14 cellular contexts compared by ENCODE assay signal in genomic region chr12:120972870-120973543, GRCh38. TPM values are rescaled to one million over a fixed set of nuclear protein-coding genes. Genes with fewer than 3 reads are reported as not detected.
DNase-seq lines count a peak whose midpoint lies in the region; ATAC-seq and TF ChIP-seq lines count a peak whose summit lies in the region.
"Had no signal": no experiment of that assay in that cellular context is flagged by ENCODE, and none has a peak within 500 bp of the region (broad histone marks: within the 10 kb centered on the region; RNA-seq: fewer than 3 reads in every experiment).

No MANE protein-coding gene starts in this region.

- H3K36me3 ChIP-seq in Caco-2 (ENCODE audit: control insufficient read depth, insufficient read depth, low read length) (peaks cover 18% of the 10 kb centered on the region), lung (ENCODE audit: control insufficient read depth in 2 of 2, insufficient read depth in 2 of 2, low read length in 2 of 2) (no peaks in the 10 kb centered on the region), ascending aorta (no peaks in the 10 kb centered on the region)

- H3K4me3 Mint-ChIP-seq in Caco-2 (ENCODE audit: unreplicated experiment): peak overlapping the region; percentile 15
- H3K4me3 Mint-ChIP-seq in brain: peak overlapping the region in 1 of 5 experiments; percentile 10
- H3K4me3 Mint-ChIP-seq: activated CD4-positive, alpha-beta T cell treated with anti-CD3 and anti-CD28 coated beads, Interleukin-2, amount 10 ng/mL, durations not matched to agents 24 days and 14 days had no signal

- H3K4me3 ChIP-seq in Caco-2 (ENCODE audit: low read depth, low read length) (no peak overlapping the region), lung (no peak overlapping the region), ascending aorta (no peak overlapping the region)

- H3K27ac Mint-ChIP-seq in Caco-2 (ENCODE audit: unreplicated experiment) (peak overlapping the region; percentile 75), brain (peak overlapping the region in 3 of 5 experiments; percentile 36 to 89 (median 78))
- H3K27ac Mint-ChIP-seq: activated CD4-positive, alpha-beta T cell treated with anti-CD3 and anti-CD28 coated beads, Interleukin-2, amount 10 ng/mL, durations not matched to agents 24 days and 14 days had no signal

- H3K27me3 Mint-ChIP-seq in Caco-2 (ENCODE audit: insufficient read depth, unreplicated experiment) (no peaks in the 10 kb centered on the region), brain (peaks cover 2% of the 10 kb centered on the region)
- H3K27me3 Mint-ChIP-seq: activated CD4-positive, alpha-beta T cell treated with anti-CD3 and anti-CD28 coated beads, Interleukin-2, amount 10 ng/mL, durations not matched to agents 24 days and 14 days had no signal

- ATAC-seq in lung (ENCODE audit: insufficient read depth, low FRiP score): peak; percentile 76
- ATAC-seq in HG03520 (IDR thresholded peaks at IDR 0.05; ENCODE audit: unreplicated experiment): no peak
- ATAC-seq: SK-N-SH treated with all-trans-retinoic acid at 6 μM for 48 hours had no signal

- H3K27ac ChIP-seq in lung (ENCODE audit: low read depth in 1 of 2, low read length in 1 of 2): no peak overlapping the region
- no peak overlapping the region for H3K27ac ChIP-seq in ascending aorta

- CTCF ChIA-PET in Caco-2 (lab: Charles Lee): interaction anchor here (1.0 to 2.4 kb wide), 6 partner anchors 7 to 324 kb away, joined by 3 to 21 read pairs (median 8); no protein-coding TSS in a partner anchor

- peaks cover 19% of the 10 kb centered on the region for H3K4me1 Mint-ChIP-seq in Caco-2 (ENCODE audit: low read depth, unreplicated experiment)
- H3K4me1 Mint-ChIP-seq in brain: peaks cover 21% of the 10 kb centered on the region

- TF ChIP-seq CTCF in Caco-2 (IDR thresholded peaks at IDR 0.05; ENCODE audit: insufficient read depth in 1 of 2, low read depth in 1 of 2, low read length in 1 of 2, severe bottlenecking in 1 of 2, unreplicated experiment in 1 of 2): no peak
- no peak for TF ChIP-seq CTCF in brain (conservative IDR thresholded peaks at IDR 0.05)
- no peak for TF ChIP-seq CTCF in lung (IDR thresholded peaks at IDR 0.05; ENCODE audit: control extremely low read depth, extremely low read depth)
- no peak for TF ChIP-seq CTCF in ascending aorta (IDR thresholded peaks at IDR 0.05)

- no TSS peak for BruUV-seq in Caco-2 (replicated peaks; lab: Mats Ljungman, UMichigan)

- H3K4me1 ChIP-seq in Caco-2 (peaks cover 46% of the 10 kb centered on the region), lung (ENCODE audit: control insufficient read depth in 2 of 2, insufficient read depth in 2 of 2, low read length in 2 of 2) (no peaks in the 10 kb centered on the region), ascending aorta (no peaks in the 10 kb centered on the region)

- H3K9me3 Mint-ChIP-seq in Caco-2 (ENCODE audit: unreplicated experiment) (no peaks in the 10 kb centered on the region), brain (peaks cover 0 to 2% (median 0%) of the 10 kb centered on the region in 5 experiments)
- H3K9me3 Mint-ChIP-seq: activated CD4-positive, alpha-beta T cell treated with anti-CD3 and anti-CD28 coated beads, Interleukin-2, amount 10 ng/mL, durations not matched to agents 24 days and 14 days had no signal

- H3K36me3 Mint-ChIP-seq in Caco-2 (ENCODE audit: insufficient read depth, unreplicated experiment) (peaks cover 84% of the 10 kb centered on the region), brain (no peaks in the 10 kb centered on the region)

- peak; percentile 87 to 91 for DNase-seq in Caco-2
- DNase-seq in MV-4-11 (lab: John Stamatoyannopoulos, UW): peak; percentile 44
- DNase-seq in lung (ENCODE audit: low spot score): peak; percentile 49
- DNase-seq in CD1c-positive myeloid dendritic cell (ENCODE audit: extremely low spot score): no peak
- DNase-seq in ascending aorta (ENCODE audit: low spot score in 2 of 2): no peak
- no peak for DNase-seq in Ammon's horn (ENCODE audit: low spot score)
- DNase-seq: activated CD4-positive, alpha-beta T cell treated with anti-CD3 and anti-CD28 coated beads, Interleukin-2, amount 10 ng/mL, durations not matched to agents 24 days and 14 days; activated gamma-delta T cell; KBM-7; NCI-H82 had no signal

- POLR2A ChIA-PET in Caco-2 (lab: Charles Lee): interaction anchor here (0.5 to 1.4 kb wide), 4 partner anchors 21 to 392 kb away, joined by 3 to 6 read pairs (median 6); partner anchors contain the start of gene POP5

- intact Hi-C loops in Caco-2 (cut with micrococcal nuclease; ENCODE audit: unreplicated experiment) (loop anchor here (2.0 kb wide), 2 partner anchors 36 to 390 kb away; no protein-coding TSS in a partner anchor), ascending aorta (cut with DNase I) (loop anchor here (10.0 kb wide), 1 partner anchor 248 kb away; the partner anchor contains the start of gene ACADS)

- H3K9me3 ChIP-seq in Caco-2 (no peaks in the 10 kb centered on the region), lung (ENCODE audit: control insufficient read depth in 2 of 2, insufficient read depth in 1 of 2, low read length in 1 of 2) (no peaks in the 10 kb centered on the region), ascending aorta (no peaks in the 10 kb centered on the region)

- 54 to 75% methylated on average over 10 of the region's 10 CpGs for WGBS in lung, 2 donors

- H3K27me3 ChIP-seq in Caco-2 (replicated peaks; ENCODE audit: control insufficient read depth, insufficient read depth, low read length): no peaks in the 10 kb centered on the region
- no peaks in the 10 kb centered on the region for H3K27me3 ChIP-seq in lung (ENCODE audit: control insufficient read depth, insufficient read depth)
- H3K27me3 ChIP-seq in ascending aorta: no peaks in the 10 kb centered on the region

RNA-seq across cellular contexts. Expression of gene HNF1A, which starts 5.3 kb away (rescaled TPM):
- 37.1 and 41.2 TPM in 2 replicates for total RNA-seq in Caco-2 (2022)
- polyA plus RNA-seq in brain (ENCODE audit: insufficient read depth, low read depth, low replicate concordance): not detected
- under 1 TPM; 0.46 to 0.52 TPM for total RNA-seq in lung
- under 1 TPM; 0.06 to 0.08 TPM for polyA plus RNA-seq in lung
- not detected for total RNA-seq in ascending aorta
- total RNA-seq: activated CD4-positive, alpha-beta T cell treated with anti-CD3 and anti-CD28 coated beads, Interleukin-2, amount 10 ng/mL, durations not matched to agents 24 days and 14 days; pulmonary artery endothelial cell had no signal

RNA-seq across cellular contexts. Expression of gene C12orf43, which starts 43.3 kb away (rescaled TPM):
- total RNA-seq in Caco-2 (2022) (19.3 and 22.1 TPM in 2 replicates), lung (10 to 100 TPM; 11.7 to 17.6 TPM), ascending aorta (47.1 TPM)
- polyA plus RNA-seq in brain (ENCODE audit: insufficient read depth, low read depth, low replicate concordance) (13.1 TPM), lung (10 to 100 TPM in 1 of 2 donors, 1 to 10 TPM in 1; 9.9 to 13.3 TPM)

Comparison
In these comparisons a context has a peak if more than half of its experiments do, and no peak if none do; other contexts are left out.
1. DNase-seq: peak in Caco-2 (2 of 2), MV-4-11 (single experiment) and lung (single experiment); none in CD1c-positive myeloid dendritic cell (single experiment), ascending aorta (0 of 2) and Ammon's horn (single experiment).
2. RNA of gene HNF1A, which starts 5.3 kb away (total RNA-seq): 37.1 to 41.2 TPM in Caco-2; 0.46 to 0.52 TPM in lung and not detected in ascending aorta (single experiment); every median in the first group is over 10 times any median in the second.